Comparison of ENCODE assay signal across 8 cellular contexts in genomic region chr19:32971012-32971595, GRCh38. TPM values are rescaled to one million over a fixed set of nuclear protein-coding genes. Genes with fewer than 3 reads are reported as not detected.
DNase-seq lines count a peak whose midpoint lies in the region; ATAC-seq and TF ChIP-seq lines count a peak whose summit lies in the region.

No MANE protein-coding gene starts in this region.

- H3K4me3 ChIP-seq in heart left ventricle (peak overlapping the region; percentile 57 to 87 (median 75)), adipocyte (ENCODE audit: low read length) (peak overlapping the region; percentile 90), lower leg skin (ENCODE audit: low read depth, poor library complexity, severe bottlenecking) (peak overlapping the region; percentile 55), urinary bladder (ENCODE audit: low read depth, low read length) (peak overlapping the region; percentile 83)

- ATAC-seq in heart left ventricle, result peak in 1 of 4 donors; percentile 1
- ATAC-seq in left cardiac atrium, result no peak
- no peak for ATAC-seq in GM19455 (IDR thresholded peaks at IDR 0.05; ENCODE audit: unreplicated experiment)

- H3K4me1 ChIP-seq in heart left ventricle, result peaks cover 0 to 22% (median 10%) of the 10 kb centered on the region in 12 donors
- H3K4me1 ChIP-seq in adipocyte (ENCODE audit: control insufficient read depth, insufficient read depth, low read length), result peaks cover 7% of the 10 kb centered on the region
- no peaks in the 10 kb centered on the region for H3K4me1 ChIP-seq in urinary bladder (ENCODE audit: insufficient read depth)

- intact Hi-C loops in heart left ventricle (cut with DNase I) (loop anchor here in 4 of 10 donors (5.0 to 10.0 kb wide), 5 partner anchors 111 to 204 kb away; partner anchors contain the start of gene GPATCH1 (in 4 of the 4)), left cardiac atrium (cut with DNase I) (loop anchor here in 1 of 2 donors (10.0 kb wide), 1 partner anchor 144 kb away; no protein-coding TSS in a partner anchor), lower leg skin (cut with DNase I; ENCODE audit: low total_unique reads) (no loop called here)

- H3K9ac ChIP-seq in adipocyte (ENCODE audit: low read length), result peak overlapping the region; percentile 87

- no peak for TF ChIP-seq CTCF in heart left ventricle (IDR thresholded peaks at IDR 0.05)
- no peak for TF ChIP-seq CTCF in lower leg skin (IDR thresholded peaks at IDR 0.05)

- 18 to 26% (median 23%) methylated on average over 21 of the region's 21 CpGs for WGBS in heart left ventricle, 4 donors
- 14 to 20% methylated on average over 17 to 21 of the region's 21 CpGs for WGBS in lower leg skin, 2 donors
- 19% methylated on average over 21 of the region's 21 CpGs for WGBS in urinary bladder

- peaks cover 0 to 13% (median 5%) of the 10 kb centered on the region in 9 donors for H3K36me3 ChIP-seq in heart left ventricle
- no peaks in the 10 kb centered on the region for H3K36me3 ChIP-seq in adipocyte (ENCODE audit: control insufficient read depth, insufficient read depth, low read length, severe bottlenecking)
- H3K36me3 ChIP-seq in urinary bladder (ENCODE audit: insufficient read depth), result no peaks in the 10 kb centered on the region

- H3K27ac ChIP-seq in heart left ventricle (peak overlapping the region in 5 of 12 donors; percentile 19 to 60 (median 51)), urinary bladder (ENCODE audit: low read depth) (no peak overlapping the region)

- no peaks in the 10 kb centered on the region for H3K27me3 ChIP-seq in heart left ventricle
- no peaks in the 10 kb centered on the region for H3K27me3 ChIP-seq in adipocyte (replicated peaks; ENCODE audit: control insufficient read depth, insufficient read depth, low read length)

- TF ChIP-seq POLR2A in heart left ventricle (IDR thresholded peaks at IDR 0.05) (no peak), lower leg skin (IDR thresholded peaks at IDR 0.05) (no peak)

- DNase-seq in heart left ventricle (no peak), left cardiac atrium (no peak), adipocyte (ENCODE audit: low read depth) (no peak), lower leg skin (ENCODE audit: low spot score in 2 of 2) (no peak), T-helper 9 cell (no peak), DMS153 (lab: John Stamatoyannopoulos, UW) (no peak)

- H3K9me3 ChIP-seq in heart left ventricle, result no peaks in the 10 kb centered on the region
- H3K9me3 ChIP-seq in adipocyte (ENCODE audit: control insufficient read depth, low read length), result no peaks in the 10 kb centered on the region

RNA-seq across cellular contexts. Expression of gene CEP89, which starts 0.7 kb away (rescaled TPM):
- total RNA-seq in heart left ventricle, result 10 to 100 TPM in 6 of 9 donors, 1 to 10 TPM in 3; 8.4 to 16.0 (median 12.0) TPM
- polyA plus RNA-seq in heart left ventricle, result 10 to 100 TPM in 1 of 2 donors, 1 to 10 TPM in 1; 5.4 to 12.0 TPM
- 10 to 100 TPM in 1 of 2 donors, 1 to 10 TPM in 1; 9.5 to 10.6 TPM for total RNA-seq in left cardiac atrium
- 10 to 100 TPM in 3 of 4 donors, 1 to 10 TPM in 1; 8.8 to 16.6 (median 10.6) TPM for total RNA-seq in lower leg skin
- 13.9 TPM for total RNA-seq in urinary bladder
- polyA plus RNA-seq in urinary bladder, result 15.4 TPM

RNA-seq across cellular contexts. Expression of gene FAAP24, which starts 0.9 kb away (rescaled TPM):
- 1 to 10 TPM in 2 of 9 donors, under 1 TPM in 4, not detected in 3; 0.25 to 2.6 (median 0.67) TPM for total RNA-seq in heart left ventricle
- 1 to 10 TPM in 1 of 2 donors, under 1 TPM in 1; 0.38 to 1.1 TPM for polyA plus RNA-seq in heart left ventricle
- 1 to 10 TPM in 1 of 2 donors, under 1 TPM in 1; 0.79 to 1.9 TPM for total RNA-seq in left cardiac atrium
- 1 to 10 TPM in 3 of 4 donors, under 1 TPM in 1; 0.63 to 2.5 (median 1.4) TPM for total RNA-seq in lower leg skin
- total RNA-seq in urinary bladder, result 2.4 TPM
- polyA plus RNA-seq in urinary bladder, result 2.9 TPM
